1 cellular context compared by ENCODE assay signal in genomic region chr5:173872887-173873286, GRCh38.
TF ChIP-seq lines count a peak whose summit lies in the region.

No MANE protein-coding gene starts in this region.

TF ChIP-seq in K562, 482 proteins besides CTCF, POLR2A, EP300 and RAD21:
- TF ChIP-seq ZNF224 (CRISPR knock-in tag; IDR thresholded peaks at IDR 0.05) (no peak), SAFB2 (IDR thresholded peaks at IDR 0.05; ENCODE audit: borderline replicate concordance, low read depth, low read length, severe bottlenecking) (no peak), IFI16 (CRISPR knock-in tag; IDR thresholded peaks at IDR 0.05) (no peak), NR4A1 (CRISPR knock-in tag; IDR thresholded peaks at IDR 0.05) (no peak), NR4A1 (tag; IDR thresholded peaks at IDR 0.05) (0 out of 2 replicates have a peak, but pooled peaks have one; percentile 3), CCNT2 (IDR thresholded peaks at IDR 0.05; ENCODE audit: borderline replicate concordance, extremely low read depth, insufficient read length, low read depth, low read length) (no peak), CBX2 (IDR thresholded peaks at IDR 0.05; ENCODE audit: insufficient read depth, low read length, poor library complexity, severe bottlenecking) (no peak), HDAC2 (IDR thresholded peaks at IDR 0.05) (no peak), ZNF583 (CRISPR knock-in tag; IDR thresholded peaks at IDR 0.05) (no peak)
